ENCODE assay signal across 17 cellular contexts in the genomic region with DNA sequence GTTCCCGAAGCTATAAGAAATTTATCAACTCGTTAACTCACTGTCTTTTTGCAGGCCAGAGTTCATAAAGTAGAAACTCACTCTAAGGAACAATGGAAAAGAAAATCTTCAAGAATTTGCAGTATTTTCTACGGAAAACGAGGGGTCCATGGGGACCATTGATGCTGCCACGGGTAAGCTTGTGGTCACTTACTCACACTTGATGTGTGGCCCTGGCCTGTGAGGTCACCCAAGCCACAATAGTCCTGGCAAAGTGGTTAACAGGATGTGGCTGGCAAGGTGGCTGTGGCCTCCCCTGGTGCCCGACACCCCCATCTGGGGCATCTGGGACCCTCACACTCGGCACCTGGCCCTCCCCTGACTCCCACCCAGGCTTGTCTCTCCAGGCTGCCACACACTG.
DNase-seq lines count a peak whose midpoint lies in the region; ATAC-seq and TF ChIP-seq lines count a peak whose summit lies in the region.
"Had no signal": no experiment of that assay in that cellular context is flagged by ENCODE, and none has a peak within 500 bp of the region (broad histone marks: within the 10 kb centered on the region; RNA-seq: fewer than 3 reads in every experiment).

No MANE protein-coding gene starts in this region.

- H3K27me3 Mint-ChIP-seq in stimulated activated memory B cell treated with anti-CD40 and anti-IgM and Interleukin-4, amounts not matched to agents 10 μg/mL and 1 μg/mL and 100 μg/mL, for 72 hours = no peaks in the 10 kb centered on the region

- no peak overlapping the region for H3K27ac Mint-ChIP-seq in stimulated activated memory B cell treated with anti-CD40 and anti-IgM and Interleukin-4, amounts not matched to agents 10 μg/mL and 1 μg/mL and 100 μg/mL, for 72 hours
- H3K27ac Mint-ChIP-seq: GM23338 had no signal

- no peaks in the 10 kb centered on the region for H3K27me3 ChIP-seq in gastroesophageal sphincter

- in situ Hi-C loops in G401 (cut with HindIII; ENCODE audit: low sequenced_read_pairs) = no loop called here

- no peak overlapping the region for H3K27ac ChIP-seq in gastroesophageal sphincter
- H3K27ac ChIP-seq: C4-2B, PC-9, SK-N-MC had no signal

- no peak overlapping the region for H3K4me3 Mint-ChIP-seq in stimulated activated memory B cell treated with anti-CD40 and anti-IgM and Interleukin-4, amounts not matched to agents 10 μg/mL and 1 μg/mL and 100 μg/mL, for 72 hours
- H3K4me3 Mint-ChIP-seq: GM23338 had no signal

- H3K4me1 Mint-ChIP-seq in stimulated activated memory B cell treated with anti-CD40 and anti-IgM and Interleukin-4, amounts not matched to agents 10 μg/mL and 1 μg/mL and 100 μg/mL, for 72 hours = no peaks in the 10 kb centered on the region
- H3K4me1 Mint-ChIP-seq: GM23338 had no signal

- no peaks in the 10 kb centered on the region for H3K36me3 Mint-ChIP-seq in stimulated activated memory B cell treated with anti-CD40 and anti-IgM and Interleukin-4, amounts not matched to agents 10 μg/mL and 1 μg/mL and 100 μg/mL, for 72 hours

- H3K36me3 ChIP-seq in gastroesophageal sphincter = no peaks in the 10 kb centered on the region

- no peak for TF ChIP-seq POLR2A in gastroesophageal sphincter (IDR thresholded peaks at IDR 0.05)

- TF ChIP-seq CTCF in gastroesophageal sphincter (IDR thresholded peaks at IDR 0.05) = no peak

- no peaks in the 10 kb centered on the region for H3K4me1 ChIP-seq in gastroesophageal sphincter

- WGBS in gastroesophageal sphincter (ENCODE audit: low coverage in 1 of 2), 2 donors = 68 to 85% methylated on average over 5 of the region's 7 CpGs

- TF ChIP-seq EP300 in gastroesophageal sphincter (IDR thresholded peaks at IDR 0.05) = no peak

- DNase-seq in H4 (ENCODE audit: low spot score) (peak; percentile 19), RPMI7951 (ENCODE audit: low read depth) (peak; percentile 40), G401 (ENCODE audit: low spot score) (no peak), hepatic stellate cell (ENCODE audit: low spot score) (no peak)
- DNase-seq: DMS 273 treated with DMSO at 0.1 percent for 48 hours, KG1, NCI-H1105, NCI-H187 treated with DMSO at 0.1 percent for 48 hours, NCI-H446, PC-9 had no signal

- H3K9me3 ChIP-seq in gastroesophageal sphincter = no peaks in the 10 kb centered on the region

- H3K4me3 ChIP-seq in gastroesophageal sphincter = no peak overlapping the region
- H3K4me3 ChIP-seq: GM23338, PC-9, SK-N-MC had no signal

- peaks cover 7% of the 10 kb centered on the region for H3K9me3 Mint-ChIP-seq in stimulated activated memory B cell treated with anti-CD40 and anti-IgM and Interleukin-4, amounts not matched to agents 10 μg/mL and 1 μg/mL and 100 μg/mL, for 72 hours

- ATAC-seq in gastroesophageal sphincter (peak; percentile 22), HG03521 (IDR thresholded peaks at IDR 0.05; ENCODE audit: unreplicated experiment) (no peak)
- ATAC-seq in stimulated activated memory B cell treated with anti-CD40 and anti-IgM and Interleukin-4, amounts not matched to agents 10 μg/mL and 1 μg/mL and 100 μg/mL, for 72 hours = peak; percentile 37
- ATAC-seq: GM23338, HepG2 had no signal

Comparison
In these comparisons a context has a peak if more than half of its experiments do, and no peak if none do; other contexts are left out.
1. DNase-seq: peak in H4 (single experiment) and RPMI7951 (single experiment); none in G401 (single experiment) and hepatic stellate cell (single experiment).